21 cellular contexts compared by ENCODE assay signal in genomic region chr14:51081712-51082111, GRCh38. TPM values are rescaled to one million over a fixed set of nuclear protein-coding genes. Genes with fewer than 3 reads are reported as not detected.
DNase-seq lines count a peak whose midpoint lies in the region; ATAC-seq and TF ChIP-seq lines count a peak whose summit lies in the region.
"Had no signal": no experiment of that assay in that cellular context is flagged by ENCODE, and none has a peak within 500 bp of the region (broad histone marks: within the 10 kb centered on the region; RNA-seq: fewer than 3 reads in every experiment).

No MANE protein-coding gene starts in this region.

- POLR2A ChIA-PET in OCI-LY7 (lab: Charles Lee), result interaction anchor here (1.0 kb wide), 1 partner anchor 25 kb away, joined by 4 read pairs; no protein-coding TSS in a partner anchor

- H3K9ac ChIP-seq in adipocyte (ENCODE audit: low read length) (no peak overlapping the region), mammary epithelial cell (ENCODE audit: insufficient read depth, low read length) (no peak overlapping the region)
- H3K9ac ChIP-seq: BLaER1, GM23248 had no signal

- TF ChIP-seq CTCF in heart left ventricle (IDR thresholded peaks at IDR 0.05) (no peak), mucosa of descending colon (IDR thresholded peaks at IDR 0.05) (no peak), transverse colon (IDR thresholded peaks at IDR 0.05) (no peak), OCI-LY7 (conservative IDR thresholded peaks at IDR 0.05; ENCODE audit: low read length) (no peak), mammary epithelial cell (conservative IDR thresholded peaks at IDR 0.05 in 1 of 2, IDR thresholded peaks at IDR 0.05 in 1 of 2; ENCODE audit: extremely low read depth in 1 of 2, insufficient read depth in 1 of 2, low read depth in 1 of 2, low read length in 2 of 2) (no peak)

- H4K20me1 ChIP-seq in OCI-LY7 (ENCODE audit: insufficient read depth, low read length), result no peaks in the 10 kb centered on the region
- no peaks in the 10 kb centered on the region for H4K20me1 ChIP-seq in mammary epithelial cell (ENCODE audit: insufficient read depth, low read length)
- H4K20me1 ChIP-seq: BLaER1 had no signal

- H3K27me3 ChIP-seq in heart left ventricle (no peaks in the 10 kb centered on the region), adipocyte (replicated peaks; ENCODE audit: control insufficient read depth, insufficient read depth, low read length) (no peaks in the 10 kb centered on the region), transverse colon (no peaks in the 10 kb centered on the region), mammary epithelial cell (ENCODE audit: insufficient read depth, low read length) (no peaks in the 10 kb centered on the region)
- H3K27me3 ChIP-seq: BLaER1 had no signal

- CTCF ChIA-PET in OCI-LY7 (lab: Charles Lee; ENCODE audit: unreplicated experiment), result no interaction called here
- CTCF ChIA-PET in mammary epithelial cell (lab: Charles Lee; ENCODE audit: low non-redundant PET), result no interaction called here

- H3K9me3 ChIP-seq in heart left ventricle, result no peaks in the 10 kb centered on the region
- H3K9me3 ChIP-seq in adipocyte (ENCODE audit: control insufficient read depth, low read length), result no peaks in the 10 kb centered on the region
- H3K9me3 ChIP-seq in mucosa of descending colon, result no peaks in the 10 kb centered on the region
- no peaks in the 10 kb centered on the region for H3K9me3 ChIP-seq in transverse colon
- no peaks in the 10 kb centered on the region for H3K9me3 ChIP-seq in OCI-LY7 (ENCODE audit: low read length)
- no peaks in the 10 kb centered on the region for H3K9me3 ChIP-seq in mammary epithelial cell (replicated peaks; ENCODE audit: insufficient read depth, low read length)
- H3K9me3 ChIP-seq: BLaER1, Caco-2 had no signal

- H3K4me3 ChIP-seq in heart left ventricle (no peak overlapping the region), adipocyte (ENCODE audit: low read length) (peak overlapping the region; percentile 3), mucosa of descending colon (no peak overlapping the region), transverse colon (no peak overlapping the region), OCI-LY7 (ENCODE audit: low read depth, low read length, poor library complexity, severe bottlenecking) (no peak overlapping the region), mammary epithelial cell (replicated peaks in 1 of 3; ENCODE audit: insufficient read depth in 1 of 3, low read depth in 2 of 3, low read length in 3 of 3) (no peak overlapping the region)
- H3K4me3 ChIP-seq: BLaER1, GM12878, GM23248 had no signal

- ATAC-seq in heart left ventricle, result no peak
- no peak for ATAC-seq in Right ventricle myocardium superior (ENCODE audit: poor library complexity)
- peak; percentile 83 for ATAC-seq in mucosa of descending colon
- no peak for ATAC-seq in HG02981 (IDR thresholded peaks at IDR 0.05; ENCODE audit: unreplicated experiment)
- ATAC-seq: CD8-positive, alpha-beta T cell; GM12878 had no signal

- H3K36me3 ChIP-seq in heart left ventricle (no peaks in the 10 kb centered on the region), adipocyte (ENCODE audit: control insufficient read depth, insufficient read depth, low read length, severe bottlenecking) (no peaks in the 10 kb centered on the region), mucosa of descending colon (ENCODE audit: low read depth) (no peaks in the 10 kb centered on the region), transverse colon (no peaks in the 10 kb centered on the region), OCI-LY7 (ENCODE audit: insufficient read depth, low read length) (no peaks in the 10 kb centered on the region), mammary epithelial cell (ENCODE audit: insufficient read depth, low read length) (no peaks in the 10 kb centered on the region)
- H3K36me3 ChIP-seq: BLaER1 had no signal

- dilution Hi-C loops in mammary epithelial cell (cut with HindIII; ENCODE audit: low sequenced_read_pairs), result no loop called here

- intact Hi-C loops in heart left ventricle (cut with DNase I), result no loop called here
- intact Hi-C loops in Right ventricle myocardium superior (cut with DNase I), result no loop called here
- intact Hi-C loops in mucosa of descending colon (cut with DNase I, micrococcal nuclease), result no loop called here
- intact Hi-C loops in transverse colon (cut with DNase I; ENCODE audit: low total_unique reads), result no loop called here
- intact Hi-C loops in OCI-LY7 (cut with micrococcal nuclease; ENCODE audit: unreplicated experiment), result no loop called here
- intact Hi-C loops in mammary epithelial cell (cut with micrococcal nuclease), result no loop called here

- BruUV-seq in OCI-LY7 (replicated peaks; lab: Mats Ljungman, UMichigan) (no TSS peak), mammary epithelial cell (replicated peaks; lab: Mats Ljungman, UMichigan) (no TSS peak)

- no peaks in the 10 kb centered on the region for H3K9me2 ChIP-seq in OCI-LY7 (ENCODE audit: insufficient read depth, low read length)

- H3K27ac ChIP-seq in heart left ventricle (peak overlapping the region in 7 of 12 donors; percentile 6 to 53 (median 33)), transverse colon (peak overlapping the region in 3 of 4 donors; percentile 5 to 72 (median 47)), OCI-LY7 (ENCODE audit: low read depth, low read length, poor library complexity, severe bottlenecking) (no peak overlapping the region), mammary epithelial cell (ENCODE audit: insufficient read depth, low read depth, low read length) (no peak overlapping the region)
- H3K27ac ChIP-seq: 22Rv1, BLaER1, C4-2B, GM23248 had no signal

- peaks cover 0 to 21% (median 3%) of the 10 kb centered on the region in 12 donors for H3K4me1 ChIP-seq in heart left ventricle
- H3K4me1 ChIP-seq in adipocyte (ENCODE audit: control insufficient read depth, insufficient read depth, low read length), result peaks cover 46% of the 10 kb centered on the region
- H3K4me1 ChIP-seq in mucosa of descending colon (ENCODE audit: low read depth), result peaks cover 15% of the 10 kb centered on the region
- peaks cover 9 to 43% (median 23%) of the 10 kb centered on the region in 4 donors for H3K4me1 ChIP-seq in transverse colon
- no peaks in the 10 kb centered on the region for H3K4me1 ChIP-seq in OCI-LY7 (ENCODE audit: insufficient read depth, low read length, poor library complexity, severe bottlenecking)
- H3K4me1 ChIP-seq in mammary epithelial cell (ENCODE audit: insufficient read depth, low read length), result peaks cover 25% of the 10 kb centered on the region
- H3K4me1 ChIP-seq: BLaER1, Caco-2 had no signal

- 72 to 80% (median 77%) methylated on average over 3 of the region's 3 CpGs for WGBS in heart left ventricle, 4 donors
- 48 to 68% methylated on average over 3 of the region's 3 CpGs for WGBS in transverse colon (ENCODE audit: low coverage in 1 of 2), 2 donors
- WGBS in mammary epithelial cell (ENCODE audit: low coverage, missing lambda C conversion rate), result 67% methylated on average over 3 of the region's 3 CpGs

- no peak for TF ChIP-seq EP300 in transverse colon (IDR thresholded peaks at IDR 0.05; ENCODE audit: low read depth)

- DNase-seq in heart left ventricle, result no peak
- no peak for DNase-seq in Right ventricle myocardium superior
- DNase-seq in adipocyte (ENCODE audit: low read depth), result no peak
- DNase-seq in mucosa of descending colon, result peak in 2 of 3 donors; percentile 23 to 66
- peak; percentile 62 for DNase-seq in transverse colon
- no peak for DNase-seq in OCI-LY7 (ENCODE audit: low spot score)
- DNase-seq in mammary epithelial cell, result no peak
- DNase-seq: Caco-2; CD4-positive, CD25-positive, alpha-beta regulatory T cell; CD8-positive, alpha-beta T cell; DMS153; DND-41; EL; GDM1; H7 had no signal

- in situ Hi-C loops in transverse colon (cut with MboI; ENCODE audit: low pct_ligation_motif_present in 1 of 4, low pct_unique_long_range_greater_than_20kb in 1 of 4, low sequenced_read_pairs in 3 of 4) (no loop called here), mammary epithelial cell (cut with MboI; ENCODE audit: low sequenced_read_pairs in 2 of 2) (no loop called here)

- H3K4me2 ChIP-seq in OCI-LY7 (ENCODE audit: low read length) (no peak overlapping the region), mammary epithelial cell (ENCODE audit: insufficient read depth, low read depth, low read length) (no peak overlapping the region)
- H3K4me2 ChIP-seq: BLaER1 had no signal

- no peak for TF ChIP-seq POLR2A in heart left ventricle (IDR thresholded peaks at IDR 0.05)
- TF ChIP-seq POLR2A in transverse colon (IDR thresholded peaks at IDR 0.05), result no peak

- no peak overlapping the region for H2AFZ ChIP-seq in OCI-LY7 (ENCODE audit: low read length)
- H2AFZ ChIP-seq in mammary epithelial cell (ENCODE audit: low read depth, low read length), result no peak overlapping the region
- H2AFZ ChIP-seq: GM23248 had no signal

- H3K79me2 ChIP-seq in OCI-LY7 (ENCODE audit: insufficient read depth, low read depth, low read length) (no peaks in the 10 kb centered on the region), mammary epithelial cell (ENCODE audit: insufficient read depth, low read length) (no peaks in the 10 kb centered on the region)

RNA-seq across cellular contexts. Expression of gene TRIM9, which starts 13.2 kb away (rescaled TPM):
- 1 to 10 TPM in 1 of 9 donors, under 1 TPM in 8; 0.20 to 1.7 (median 0.74) TPM for total RNA-seq in heart left ventricle
- under 1 TPM; 0.34 to 0.47 TPM for polyA plus RNA-seq in heart left ventricle
- 0.40 TPM for total RNA-seq in Right ventricle myocardium superior
- total RNA-seq in mucosa of descending colon, result 1 to 10 TPM in 2 of 3 donors, under 1 TPM in 1; 0.72 to 8.7 (median 3.9) TPM
- total RNA-seq in transverse colon, result 10 to 100 TPM in 3 of 4 donors, 1 to 10 TPM in 1; 9.2 to 21.3 (median 16.1) TPM
- 0.39 and 1.4 TPM in 2 replicates for total RNA-seq in OCI-LY7 (2014; rRNA removed; shearing (Covaris generic))
- total RNA-seq in OCI-LY7 (2022), result 4.7 and 7.9 TPM in 2 replicates
- total RNA-seq in mammary epithelial cell, result under 1 TPM; 0.14 to 0.67 TPM
- 0.10 TPM for polyA plus RNA-seq in mammary epithelial cell
- polyA minus RNA-seq in mammary epithelial cell, result not detected

Comparison
In these comparisons a context has a peak if more than half of its experiments do, and no peak if none do; other contexts are left out.
1. DNase-seq: peak in mucosa of descending colon (2 of 3) and transverse colon (single experiment); none in heart left ventricle (0 of 5), Right ventricle myocardium superior (single experiment), adipocyte (single experiment), OCI-LY7 (single experiment) and mammary epithelial cell (single experiment).
2. H3K27ac ChIP-seq: peak in heart left ventricle (7 of 12) and transverse colon (3 of 4); none in OCI-LY7 (single experiment) and mammary epithelial cell (single experiment).